ENCODE assay signal across 24 cellular contexts in the genomic region with DNA sequence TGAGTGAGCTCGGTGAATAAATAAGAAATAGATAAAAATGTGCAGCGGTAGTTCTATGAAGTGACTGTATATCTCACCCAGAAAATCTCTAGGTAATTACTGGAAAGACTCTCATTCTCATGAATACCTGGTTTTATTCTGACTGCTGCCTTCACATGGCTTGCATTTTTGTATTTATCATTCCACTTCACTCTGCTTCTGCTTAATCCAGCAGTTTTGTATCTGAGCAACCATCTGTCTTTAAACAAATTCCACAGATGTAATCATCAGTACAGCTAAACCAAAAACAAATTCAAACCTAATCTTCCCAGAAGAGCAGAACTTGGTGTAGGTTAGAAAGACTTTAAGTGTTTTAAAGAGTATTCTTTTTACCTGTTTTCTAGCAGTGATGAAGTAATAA. TPM values are rescaled to one million over a fixed set of nuclear protein-coding genes. Genes with fewer than 3 reads are reported as not detected.
DNase-seq lines count a peak whose midpoint lies in the region; ATAC-seq, FAIRE-seq and TF ChIP-seq lines count a peak whose summit lies in the region.
"Had no signal": no experiment of that assay in that cellular context is flagged by ENCODE, and none has a peak within 500 bp of the region (broad histone marks: within the 10 kb centered on the region; RNA-seq: fewer than 3 reads in every experiment).

No MANE protein-coding gene starts in this region.

- CTCF ChIA-PET in K562 (lab: Yijun Ruan, JAX; ENCODE audit: low intra/inter-chr PET ratio), result no interaction called here

- no peaks in the 10 kb centered on the region for H4K20me1 ChIP-seq in K562 (replicated peaks; ENCODE audit: control insufficient read depth, insufficient read depth, low read length)

- no peak for TF ChIP-seq CTCF in K562 (IDR thresholded peaks at IDR 0.05 in 2 of 3, conservative IDR thresholded peaks at IDR 0.05 in 1 of 3; ENCODE audit: insufficient read depth in 2 of 3, low read depth in 1 of 3, low read length in 3 of 3)
- TF ChIP-seq CTCF in right lobe of liver (IDR thresholded peaks at IDR 0.05), result no peak
- no peak for TF ChIP-seq CTCF in body of pancreas (IDR thresholded peaks at IDR 0.05)

- TF ChIP-seq RAD21 in K562 (CRISPR knock-in tag; conservative IDR thresholded peaks at IDR 0.05 in 1 of 2, IDR thresholded peaks at IDR 0.05 in 1 of 2), result no peak

- WGBS in K562 (ENCODE audit: insufficient coverage, low coverage, missing lambda C conversion rate), result 0% methylated on average over 2 of the region's 2 CpGs
- 46% methylated on average over 2 of the region's 2 CpGs for WGBS in right lobe of liver (ENCODE audit: insufficient coverage, low coverage, low lambda C conversion rate, missing lambda C conversion rate)
- 27 to 32% methylated on average over 2 of the region's 2 CpGs for WGBS in body of pancreas, 2 donors

- TF ChIP-seq POLR2A in K562 (conservative IDR thresholded peaks at IDR 0.05), result no peak
- TF ChIP-seq POLR2A in right lobe of liver (IDR thresholded peaks at IDR 0.05), result no peak
- TF ChIP-seq POLR2A in body of pancreas (IDR thresholded peaks at IDR 0.05), result no peak

- peak; percentile 14 for DNase-seq in DMS53 (lab: John Stamatoyannopoulos, UW)
- no peak for DNase-seq in DMS53 treated with DMSO at 0.1 percent for 48 hours (lab: John Stamatoyannopoulos, UW; ENCODE audit: unreplicated experiment)
- peak in 1 of 4 experiments; percentile 24 for DNase-seq in K562 (ENCODE audit: extremely low read depth in 1 of 4, low spot score in 3 of 4)
- DNase-seq in right lobe of liver, result no peak
- no peak for DNase-seq in body of pancreas
- no peak for DNase-seq in GM03348 (ENCODE audit: low spot score)
- DNase-seq: AML-193; Caco-2; CD4-positive, alpha-beta T cell; HCEC 1CT; KG1 had no signal

- TF ChIP-seq EP300 in K562 (IDR thresholded peaks at IDR 0.05; ENCODE audit: low read length), result 0 out of 2 replicates have a peak, but pooled peaks have one; percentile 39

- ATAC-seq in K562 (no peak), right lobe of liver (peak in 2 of 4 donors; percentile 9 to 24), body of pancreas (no peak), HG03469 (IDR thresholded peaks at IDR 0.05; ENCODE audit: unreplicated experiment) (no peak)
- ATAC-seq: A549, GM23338 had no signal

- H3K4me3 ChIP-seq in K562 (no peak overlapping the region), right lobe of liver (no peak overlapping the region), body of pancreas (no peak overlapping the region)
- H3K4me3 ChIP-seq: A549, GM23338 had no signal

- in situ Hi-C loops in K562 (cut with MboI), result no loop called here

- H3K4me2 ChIP-seq in K562 (ENCODE audit: insufficient read depth, low read length), result no peak overlapping the region
- H3K4me2 ChIP-seq: A549, GM23338 had no signal

- intact Hi-C loops in K562 (cut with micrococcal nuclease) (no loop called here), right lobe of liver (cut with DNase I) (no loop called here), body of pancreas (cut with DNase I) (no loop called here)

- no peaks in the 10 kb centered on the region for H3K79me2 ChIP-seq in K562 (ENCODE audit: control insufficient read depth, insufficient read depth, low read length)

- FAIRE-seq in K562 (lab: Jason Lieb, UNC), result no peak
- FAIRE-seq: A549, D721Med, G401.6, GM12892, GM18507, H54, HTR-8/SVneo had no signal

- H3K27me3 ChIP-seq in K562 (ENCODE audit: control insufficient read depth in 2 of 2, insufficient read depth in 2 of 2, low read length in 2 of 2), result no peaks in the 10 kb centered on the region
- no peaks in the 10 kb centered on the region for H3K27me3 ChIP-seq in right lobe of liver
- H3K27me3 ChIP-seq in body of pancreas, result no peaks in the 10 kb centered on the region

- no peak overlapping the region for H2AFZ ChIP-seq in K562 (ENCODE audit: low read depth, low read length)
- H2AFZ ChIP-seq: GM23338 had no signal

- POLR2A ChIA-PET in K562 (lab: Yijun Ruan, JAX), result no interaction called here

- H3K9me1 ChIP-seq in K562 (ENCODE audit: control insufficient read depth, insufficient read depth, low read length), result no peaks in the 10 kb centered on the region

- H3K9ac ChIP-seq in K562 (ENCODE audit: insufficient read depth in 1 of 2, low read depth in 2 of 2, low read length in 2 of 2), result no peak overlapping the region

- no peak overlapping the region for H3K27ac ChIP-seq in K562 (ENCODE audit: extremely low read depth, low read depth, low read length)
- peak overlapping the region in 2 of 3 donors; percentile 37 to 52 for H3K27ac ChIP-seq in right lobe of liver
- H3K27ac ChIP-seq in body of pancreas, result no peak overlapping the region
- H3K27ac ChIP-seq: 22Rv1, A549, C4-2B had no signal

- no TSS peak for BruUV-seq in K562 (replicated peaks; lab: Mats Ljungman, UMichigan)

- H3K36me3 ChIP-seq in K562 (ENCODE audit: control insufficient read depth, insufficient read depth, low read length), result no peaks in the 10 kb centered on the region
- H3K36me3 ChIP-seq in right lobe of liver, result no peaks in the 10 kb centered on the region
- no peaks in the 10 kb centered on the region for H3K36me3 ChIP-seq in body of pancreas (replicated peaks in 1 of 2; ENCODE audit: insufficient read depth in 1 of 2, low read depth in 2 of 2)

- no peaks in the 10 kb centered on the region for H3K9me3 ChIP-seq in K562 (replicated peaks; ENCODE audit: control insufficient read depth, insufficient read depth, low read depth, low read length)
- no peaks in the 10 kb centered on the region for H3K9me3 ChIP-seq in right lobe of liver
- no peaks in the 10 kb centered on the region for H3K9me3 ChIP-seq in body of pancreas
- H3K9me3 ChIP-seq: A549, Caco-2 had no signal

- H3K4me1 ChIP-seq in K562 (replicated peaks in 1 of 2; ENCODE audit: control insufficient read depth in 2 of 2, insufficient read depth in 2 of 2, low read length in 2 of 2) (no peaks in the 10 kb centered on the region), right lobe of liver (peaks cover 0 to 49% (median 15%) of the 10 kb centered on the region in 4 donors), body of pancreas (peaks cover 13% of the 10 kb centered on the region)
- H3K4me1 ChIP-seq: A549 had no signal

TF ChIP-seq in K562, 482 proteins besides CTCF, POLR2A, EP300 and RAD21 (continues in another document):
- TF ChIP-seq ZNF3 (CRISPR knock-in tag; IDR thresholded peaks at IDR 0.05), result no peak
- no peak for TF ChIP-seq ZNF507 (tag; conservative IDR thresholded peaks at IDR 0.05)
- 0 out of 2 replicates have a peak, but pooled peaks have one; percentile 37 for TF ChIP-seq DPF2 (IDR thresholded peaks at IDR 0.05)
- no peak for TF ChIP-seq FOS (IDR thresholded peaks at IDR 0.05; ENCODE audit: extremely low read depth, insufficient read length)
- peak; percentile 55; the same call in 1 of the 2 replicates for TF ChIP-seq CBFA2T3 (IDR thresholded peaks at IDR 0.05)
- no peak for TF ChIP-seq MED1 (CRISPR knock-in tag; IDR thresholded peaks at IDR 0.05; ENCODE audit: borderline replicate concordance)
- TF ChIP-seq MTA2 (IDR thresholded peaks at IDR 0.05; ENCODE audit: low read depth), result 0 out of 2 replicates have a peak, but pooled peaks have one; percentile 41
- no peak for TF ChIP-seq HLTF (IDR thresholded peaks at IDR 0.05)
- no peak for TF ChIP-seq ZNF23 (CRISPR knock-in tag; IDR thresholded peaks at IDR 0.05)
- no peak for TF ChIP-seq ZNF184 (CRISPR knock-in tag; IDR thresholded peaks at IDR 0.05)
- TF ChIP-seq SP2 (IDR thresholded peaks at IDR 0.05; ENCODE audit: extremely low read depth, low read depth, low read length, poor library complexity, severe bottlenecking), result no peak

RNA-seq across cellular contexts. Expression of a gene that starts 11.2 kb away (rescaled TPM):
- not detected in 2 replicates for total RNA-seq in K562 (2011; cell fraction: chromatin; rRNA removed; ENCODE audit: low replicate concordance)
- not detected in 2 replicates for total RNA-seq in K562 (2011; cell fraction: nucleolus; rRNA removed)
- not detected in 2 replicates for total RNA-seq in K562 (2011; cell fraction: nucleoplasm; rRNA removed)
- total RNA-seq in K562 (2014; rRNA removed), result 0.12 TPM in 1 of 2 replicates, not detected in the other
- total RNA-seq in K562 (2014; rRNA removed; fragmentation: Illumina TruSeq; extraction: Trizol), result 0.18 and 0.38 TPM in 2 replicates
- total RNA-seq in K562 (2015; rRNA removed; fragmentation: Illumina TruSeq; extraction: Trizol), result 0.14 and 0.30 TPM in 2 replicates
- 18.5 and 24.2 TPM in 2 replicates for total RNA-seq in K562 (2021)
- not detected in 2 replicates for polyA plus RNA-seq in K562 (2011; rRNA removed)
- polyA plus RNA-seq in K562 (2011; cell fraction: cytosol; rRNA removed), result 0.09 TPM in 1 of 2 replicates, not detected in the other
- 0.22 TPM in 1 of 2 replicates, not detected in the other for polyA plus RNA-seq in K562 (2011; cell fraction: nucleus; rRNA removed)
- 0.25 and 0.83 TPM in 2 replicates for polyA plus RNA-seq in K562 (2012)
- 0.40 TPM in 1 of 2 replicates, not detected in the other for polyA plus RNA-seq in K562 (2014; fragmentation: Illumina TruSeq; extraction: Trizol)
- under 1 TPM; 0.04 to 0.20 TPM for polyA plus RNA-seq in K562 (2014; fragmentation: Nextera tagmentation; extraction: Ambion mirVana)
- 0.07 and 0.37 TPM in 2 replicates for polyA plus RNA-seq in K562 (2014; rRNA removed)
- polyA minus RNA-seq in K562 (2011; rRNA and poly(A)+ RNA removed), result 0.15 TPM in 1 of 2 replicates, not detected in the other
- polyA minus RNA-seq in K562 (2011; cell fraction: cytosol; rRNA and poly(A)+ RNA removed), result 49.8 TPM in 1 of 2 replicates, not detected in the other
- polyA minus RNA-seq in K562 (2011; cell fraction: nucleus; rRNA and poly(A)+ RNA removed), result not detected in 2 replicates
- over 10,000 TPM; 46,361 to 117,834 (median 75,397) TPM for total RNA-seq in right lobe of liver
- 100 to 1,000 TPM; 391 to 538 TPM for total RNA-seq in body of pancreas
- total RNA-seq: GM23338 had no signal
- polyA plus RNA-seq: BJ, GM23338, IgD-negative memory B cell had no signal

RNA-seq across cellular contexts. Expression of a gene that starts 43.1 kb away (rescaled TPM):
- total RNA-seq in K562 (2011; cell fraction: chromatin; rRNA removed; ENCODE audit: low replicate concordance), result not detected in 2 replicates
- total RNA-seq in K562 (2011; cell fraction: nucleolus; rRNA removed), result not detected in 2 replicates
- total RNA-seq in K562 (2011; cell fraction: nucleoplasm; rRNA removed), result not detected in 2 replicates
- 2.3 and 3.0 TPM in 2 replicates for total RNA-seq in K562 (2014; rRNA removed)
- total RNA-seq in K562 (2014; rRNA removed; fragmentation: Illumina TruSeq; extraction: Trizol), result 5.4 and 5.5 TPM in 2 replicates
- total RNA-seq in K562 (2015; rRNA removed; fragmentation: Illumina TruSeq; extraction: Trizol), result 4.7 and 6.2 TPM in 2 replicates
- 2.8 and 2.9 TPM in 2 replicates for total RNA-seq in K562 (2021)
- polyA plus RNA-seq in K562 (2011; rRNA removed), result 0.22 and 0.47 TPM in 2 replicates
- polyA plus RNA-seq in K562 (2011; cell fraction: cytosol; rRNA removed), result 0.22 and 0.32 TPM in 2 replicates
- 0.14 and 0.15 TPM in 2 replicates for polyA plus RNA-seq in K562 (2011; cell fraction: nucleus; rRNA removed)
- 6.2 and 9.5 TPM in 2 replicates for polyA plus RNA-seq in K562 (2012)
- 1.8 and 2.5 TPM in 2 replicates for polyA plus RNA-seq in K562 (2014; fragmentation: Illumina TruSeq; extraction: Trizol)
- polyA plus RNA-seq in K562 (2014; fragmentation: Nextera tagmentation; extraction: Ambion mirVana), result 1 to 10 TPM; 4.6 to 6.0 TPM
- 2.0 and 2.9 TPM in 2 replicates for polyA plus RNA-seq in K562 (2014; rRNA removed)
- polyA minus RNA-seq in K562 (2011; rRNA and poly(A)+ RNA removed), result 0.21 and 0.67 TPM in 2 replicates
- 20.2 TPM in 1 of 2 replicates, not detected in the other for polyA minus RNA-seq in K562 (2011; cell fraction: cytosol; rRNA and poly(A)+ RNA removed)
- not detected in 2 replicates for polyA minus RNA-seq in K562 (2011; cell fraction: nucleus; rRNA and poly(A)+ RNA removed)
- total RNA-seq in right lobe of liver, result 1 to 10 TPM in 4 of 6 experiments, under 1 TPM in 1, not detected in 1; 0.78 to 3.8 (median 3.4) TPM
- not detected for total RNA-seq in body of pancreas
- total RNA-seq: CD4-positive, alpha-beta T cell had no signal
- polyA plus RNA-seq: IgD-negative memory B cell had no signal

Comparison
In these comparisons a context has a peak if more than half of its experiments do, and no peak if none do; other contexts are left out.
1. H3K27ac ChIP-seq: peak in right lobe of liver (2 of 3); none in K562 (single experiment) and body of pancreas (0 of 4).
2. RNA of a gene that starts 11.2 kb away (total RNA-seq): 46,361 to 117,834 TPM in right lobe of liver; 391 to 538 TPM in body of pancreas and 0.12 to 24.2 TPM in K562; every median in the first group is over 10 times any median in the second.